Comparison of ENCODE assay signal across 2 cellular contexts in the genomic region with DNA sequence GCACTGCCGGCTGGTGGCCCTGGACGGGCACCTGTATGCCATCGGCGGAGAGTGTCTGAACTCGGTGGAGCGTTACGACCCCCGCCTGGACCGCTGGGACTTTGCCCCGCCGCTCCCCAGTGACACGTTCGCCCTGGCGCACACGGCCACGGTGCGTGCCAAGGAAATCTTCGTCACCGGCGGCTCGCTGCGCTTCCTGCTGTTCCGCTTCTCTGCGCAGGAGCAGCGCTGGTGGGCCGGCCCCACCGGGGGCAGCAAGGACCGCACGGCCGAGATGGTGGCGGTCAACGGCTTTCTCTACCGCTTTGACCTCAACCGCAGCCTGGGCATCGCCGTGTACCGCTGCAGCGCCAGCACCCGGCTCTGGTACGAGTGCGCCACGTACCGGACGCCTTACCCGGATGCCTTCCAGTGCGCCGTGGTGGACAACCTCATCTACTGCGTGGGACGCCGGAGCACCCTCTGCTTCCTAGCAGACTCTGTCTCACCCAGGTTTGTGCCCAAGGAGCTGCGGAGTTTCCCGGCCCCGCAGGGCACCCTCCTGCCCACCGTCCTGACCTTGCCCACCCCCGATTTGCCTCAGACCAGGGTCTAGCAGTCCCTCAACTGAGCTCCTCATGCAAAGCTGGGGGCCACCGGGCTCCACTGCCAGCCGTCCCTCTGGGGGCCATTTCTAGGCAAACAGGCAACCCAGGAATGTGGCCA.
TF ChIP-seq lines count a peak whose summit lies in the region.

No MANE protein-coding gene starts in this region.

TF ChIP-seq in SK-N-SH, 30 proteins besides CTCF, POLR2A, EP300 and RAD21 (continued from another document):
- TF ChIP-seq EZH2phosphoT487 (IDR thresholded peaks at IDR 0.05; ENCODE audit: borderline replicate concordance, low read depth) = no peak
- TF ChIP-seq, protein P1, sequence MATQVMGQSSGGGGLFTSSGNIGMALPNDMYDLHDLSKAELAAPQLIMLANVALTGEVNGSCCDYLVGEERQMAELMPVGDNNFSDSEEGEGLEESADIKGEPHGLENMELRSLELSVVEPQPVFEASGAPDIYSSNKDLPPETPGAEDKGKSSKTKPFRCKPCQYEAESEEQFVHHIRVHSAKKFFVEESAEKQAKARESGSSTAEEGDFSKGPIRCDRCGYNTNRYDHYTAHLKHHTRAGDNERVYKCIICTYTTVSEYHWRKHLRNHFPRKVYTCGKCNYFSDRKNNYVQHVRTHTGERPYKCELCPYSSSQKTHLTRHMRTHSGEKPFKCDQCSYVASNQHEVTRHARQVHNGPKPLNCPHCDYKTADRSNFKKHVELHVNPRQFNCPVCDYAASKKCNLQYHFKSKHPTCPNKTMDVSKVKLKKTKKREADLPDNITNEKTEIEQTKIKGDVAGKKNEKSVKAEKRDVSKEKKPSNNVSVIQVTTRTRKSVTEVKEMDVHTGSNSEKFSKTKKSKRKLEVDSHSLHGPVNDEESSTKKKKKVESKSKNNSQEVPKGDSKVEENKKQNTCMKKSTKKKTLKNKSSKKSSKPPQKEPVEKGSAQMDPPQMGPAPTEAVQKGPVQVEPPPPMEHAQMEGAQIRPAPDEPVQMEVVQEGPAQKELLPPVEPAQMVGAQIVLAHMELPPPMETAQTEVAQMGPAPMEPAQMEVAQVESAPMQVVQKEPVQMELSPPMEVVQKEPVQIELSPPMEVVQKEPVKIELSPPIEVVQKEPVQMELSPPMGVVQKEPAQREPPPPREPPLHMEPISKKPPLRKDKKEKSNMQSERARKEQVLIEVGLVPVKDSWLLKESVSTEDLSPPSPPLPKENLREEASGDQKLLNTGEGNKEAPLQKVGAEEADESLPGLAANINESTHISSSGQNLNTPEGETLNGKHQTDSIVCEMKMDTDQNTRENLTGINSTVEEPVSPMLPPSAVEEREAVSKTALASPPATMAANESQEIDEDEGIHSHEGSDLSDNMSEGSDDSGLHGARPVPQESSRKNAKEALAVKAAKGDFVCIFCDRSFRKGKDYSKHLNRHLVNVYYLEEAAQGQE (IDR thresholded peaks at IDR 0.05; ENCODE audit: low read depth, low read length) = no peak
- TF ChIP-seq MXI1 (IDR thresholded peaks at IDR 0.05; ENCODE audit: low read depth, low read length) = no peak
- no peak for TF ChIP-seq SMC3 (IDR thresholded peaks at IDR 0.05; ENCODE audit: low read depth, low read length)
- TF ChIP-seq RCOR1 (IDR thresholded peaks at IDR 0.05; ENCODE audit: low read length) = no peak
- TF ChIP-seq POLR2AphosphoS5 (IDR thresholded peaks at IDR 0.05; ENCODE audit: low read depth, low read length) = no peak
- TF ChIP-seq TAF1 (IDR thresholded peaks at IDR 0.05; ENCODE audit: borderline replicate concordance, low read depth, low read length) = no peak
- no peak for TF ChIP-seq FOXM1 (IDR thresholded peaks at IDR 0.05; ENCODE audit: low read depth)
- no peak for TF ChIP-seq TEAD4 (IDR thresholded peaks at IDR 0.05; ENCODE audit: borderline replicate concordance, insufficient read depth)
- no peak for TF ChIP-seq JUND (IDR thresholded peaks at IDR 0.05)
- TF ChIP-seq, protein P2, sequence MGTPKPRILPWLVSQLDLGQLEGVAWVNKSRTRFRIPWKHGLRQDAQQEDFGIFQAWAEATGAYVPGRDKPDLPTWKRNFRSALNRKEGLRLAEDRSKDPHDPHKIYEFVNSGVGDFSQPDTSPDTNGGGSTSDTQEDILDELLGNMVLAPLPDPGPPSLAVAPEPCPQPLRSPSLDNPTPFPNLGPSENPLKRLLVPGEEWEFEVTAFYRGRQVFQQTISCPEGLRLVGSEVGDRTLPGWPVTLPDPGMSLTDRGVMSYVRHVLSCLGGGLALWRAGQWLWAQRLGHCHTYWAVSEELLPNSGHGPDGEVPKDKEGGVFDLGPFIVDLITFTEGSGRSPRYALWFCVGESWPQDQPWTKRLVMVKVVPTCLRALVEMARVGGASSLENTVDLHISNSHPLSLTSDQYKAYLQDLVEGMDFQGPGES (IDR thresholded peaks at IDR 0.05; ENCODE audit: low read depth, low read length) = no peak
- no peak for TF ChIP-seq RFX5 (IDR thresholded peaks at IDR 0.05; ENCODE audit: low read length)
- no peak for TF ChIP-seq CHD2 (IDR thresholded peaks at IDR 0.05; ENCODE audit: low read length, partially characterized antibody)
- no peak for TF ChIP-seq GATA2 (CRISPR knock-in tag; IDR thresholded peaks at IDR 0.05)

TF ChIP-seq in SK-N-SH treated with all-trans-retinoic acid at 6 μM for 48 hours, 23 proteins besides CTCF, POLR2A, EP300 and RAD21 (continued from another document):
- TF ChIP-seq, protein P3, sequence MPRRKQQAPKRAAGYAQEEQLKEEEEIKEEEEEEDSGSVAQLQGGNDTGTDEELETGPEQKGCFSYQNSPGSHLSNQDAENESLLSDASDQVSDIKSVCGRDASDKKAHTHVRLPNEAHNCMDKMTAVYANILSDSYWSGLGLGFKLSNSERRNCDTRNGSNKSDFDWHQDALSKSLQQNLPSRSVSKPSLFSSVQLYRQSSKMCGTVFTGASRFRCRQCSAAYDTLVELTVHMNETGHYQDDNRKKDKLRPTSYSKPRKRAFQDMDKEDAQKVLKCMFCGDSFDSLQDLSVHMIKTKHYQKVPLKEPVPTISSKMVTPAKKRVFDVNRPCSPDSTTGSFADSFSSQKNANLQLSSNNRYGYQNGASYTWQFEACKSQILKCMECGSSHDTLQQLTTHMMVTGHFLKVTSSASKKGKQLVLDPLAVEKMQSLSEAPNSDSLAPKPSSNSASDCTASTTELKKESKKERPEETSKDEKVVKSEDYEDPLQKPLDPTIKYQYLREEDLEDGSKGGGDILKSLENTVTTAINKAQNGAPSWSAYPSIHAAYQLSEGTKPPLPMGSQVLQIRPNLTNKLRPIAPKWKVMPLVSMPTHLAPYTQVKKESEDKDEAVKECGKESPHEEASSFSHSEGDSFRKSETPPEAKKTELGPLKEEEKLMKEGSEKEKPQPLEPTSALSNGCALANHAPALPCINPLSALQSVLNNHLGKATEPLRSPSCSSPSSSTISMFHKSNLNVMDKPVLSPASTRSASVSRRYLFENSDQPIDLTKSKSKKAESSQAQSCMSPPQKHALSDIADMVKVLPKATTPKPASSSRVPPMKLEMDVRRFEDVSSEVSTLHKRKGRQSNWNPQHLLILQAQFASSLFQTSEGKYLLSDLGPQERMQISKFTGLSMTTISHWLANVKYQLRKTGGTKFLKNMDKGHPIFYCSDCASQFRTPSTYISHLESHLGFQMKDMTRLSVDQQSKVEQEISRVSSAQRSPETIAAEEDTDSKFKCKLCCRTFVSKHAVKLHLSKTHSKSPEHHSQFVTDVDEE (CRISPR knock-in tag; IDR thresholded peaks at IDR 0.05) = no peak
- TF ChIP-seq RARB (CRISPR knock-in tag; IDR thresholded peaks at IDR 0.05) (no peak), TOX (CRISPR knock-in tag; IDR thresholded peaks at IDR 0.05; ENCODE audit: borderline replicate concordance) (no peak), ZNF565 (CRISPR knock-in tag; conservative IDR thresholded peaks at IDR 0.05; ENCODE audit: low read depth) (no peak), SNAI2 (CRISPR knock-in tag; IDR thresholded peaks at IDR 0.05) (no peak)
- TF ChIP-seq, protein P4, sequence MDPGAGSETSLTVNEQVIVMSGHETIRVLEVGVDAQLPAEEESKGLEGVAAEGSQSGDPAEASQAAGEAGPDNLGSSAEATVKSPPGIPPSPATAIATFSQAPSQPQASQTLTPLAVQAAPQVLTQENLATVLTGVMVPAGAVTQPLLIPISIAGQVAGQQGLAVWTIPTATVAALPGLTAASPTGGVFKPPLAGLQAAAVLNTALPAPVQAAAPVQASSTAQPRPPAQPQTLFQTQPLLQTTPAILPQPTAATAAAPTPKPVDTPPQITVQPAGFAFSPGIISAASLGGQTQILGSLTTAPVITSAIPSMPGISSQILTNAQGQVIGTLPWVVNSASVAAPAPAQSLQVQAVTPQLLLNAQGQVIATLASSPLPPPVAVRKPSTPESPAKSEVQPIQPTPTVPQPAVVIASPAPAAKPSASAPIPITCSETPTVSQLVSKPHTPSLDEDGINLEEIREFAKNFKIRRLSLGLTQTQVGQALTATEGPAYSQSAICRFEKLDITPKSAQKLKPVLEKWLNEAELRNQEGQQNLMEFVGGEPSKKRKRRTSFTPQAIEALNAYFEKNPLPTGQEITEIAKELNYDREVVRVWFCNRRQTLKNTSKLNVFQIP (CRISPR knock-in tag; IDR thresholded peaks at IDR 0.05; ENCODE audit: borderline replicate concordance, low read depth) = no peak
TF ChIP-seq in SK-N-SH treated with all-trans-retinoic acid at 6 μM for 48 hours: peak in this region for 0.
